12 cellular contexts compared by ENCODE assay signal in the genomic region with DNA sequence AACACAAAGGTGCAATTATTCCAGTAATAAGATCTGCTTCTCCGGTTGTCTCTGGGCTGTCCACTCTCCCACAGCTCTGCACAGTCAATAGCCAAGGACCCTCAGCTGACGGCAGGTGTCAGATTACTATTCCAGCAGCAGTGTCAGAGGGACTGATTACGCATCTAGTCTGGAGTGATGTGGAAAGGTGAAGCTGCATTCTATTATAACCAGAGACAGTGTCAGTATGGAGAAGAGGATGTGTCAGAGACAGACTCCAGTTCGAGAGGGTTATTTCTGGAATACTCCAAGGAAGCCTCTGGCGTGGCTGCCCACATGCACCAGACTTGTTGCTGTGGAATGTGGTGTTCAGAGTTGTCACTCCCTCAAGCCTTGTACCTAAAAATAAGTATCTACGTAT.
DNase-seq lines count a peak whose midpoint lies in the region; ATAC-seq and TF ChIP-seq lines count a peak whose summit lies in the region.
"Had no signal": no experiment of that assay in that cellular context is flagged by ENCODE, and none has a peak within 500 bp of the region (broad histone marks: within the 10 kb centered on the region; RNA-seq: fewer than 3 reads in every experiment).

No MANE protein-coding gene starts in this region.

- intact Hi-C loops in Right ventricle myocardium inferior (cut with DNase I) (loop anchor here (5.0 kb wide), 2 partner anchors 63 to 77 kb away; no protein-coding TSS in a partner anchor), cardiac septum (cut with DNase I) (loop anchor here (5.0 kb wide), 1 partner anchor 63 kb away; no protein-coding TSS in a partner anchor), left ventricle myocardium superior (cut with micrococcal nuclease) (no loop called here), thyroid gland (cut with DNase I) (no loop called here)

- WGBS in thyroid gland, 2 donors, result 44 to 53% methylated on average over 6 of the region's 6 CpGs

- no peaks in the 10 kb centered on the region for H3K27me3 ChIP-seq in thyroid gland
- H3K27me3 ChIP-seq: adrenal gland, testis had no signal

- H3K9me3 ChIP-seq in thyroid gland, result no peaks in the 10 kb centered on the region
- H3K9me3 ChIP-seq: adrenal gland, testis had no signal

- H3K36me3 ChIP-seq in thyroid gland, result no peaks in the 10 kb centered on the region
- H3K36me3 ChIP-seq: adrenal gland had no signal

- TF ChIP-seq POLR2A in thyroid gland (IDR thresholded peaks at IDR 0.05), result no peak

- H3K4me1 ChIP-seq in thyroid gland, result peaks cover 0 to 4% of the 10 kb centered on the region in 2 donors
- H3K4me1 ChIP-seq: adrenal gland, testis had no signal

- DNase-seq in Right ventricle myocardium inferior (ENCODE audit: missing footprints) (no peak), cardiac septum (ENCODE audit: low spot score) (no peak), SHP77 treated with DMSO at 0.1 percent for 48 hours (lab: John Stamatoyannopoulos, UW) (peak; percentile 85), left ventricle myocardium superior (peak; percentile 72), thyroid gland (peak; percentile 6 to 43), DMS114 treated with DMSO at 0.1 percent for 48 hours (lab: John Stamatoyannopoulos, UW; ENCODE audit: unreplicated experiment) (no peak)
- no peak for DNase-seq in stimulated activated CD4-positive, alpha-beta T cell treated with anti-CD3 and anti-CD28 coated beads, Interleukin-2, amount 100 ng/mL, for 24 hours
- DNase-seq: activated CD8-positive, alpha-beta T cell treated with anti-CD3 and anti-CD28 coated beads, Interleukin-2, amount 10 ng/mL, durations not matched to agents 7 days and 5 days; adrenal gland; NCI-H446 treated with DMSO at 0.1 percent for 48 hours; testis had no signal

- TF ChIP-seq CTCF in thyroid gland (IDR thresholded peaks at IDR 0.05), result no peak

- H3K27ac ChIP-seq in thyroid gland, result no peak overlapping the region
- H3K27ac ChIP-seq: adrenal gland, testis had no signal

- ATAC-seq in Right ventricle myocardium inferior (peak; percentile 95), left ventricle myocardium superior (peak; percentile 97), HG02884 (IDR thresholded peaks at IDR 0.05; ENCODE audit: unreplicated experiment) (no peak)
- ATAC-seq: activated CD8-positive, alpha-beta T cell treated with anti-CD3 and anti-CD28 coated beads, Interleukin-2, amount 10 ng/mL, durations not matched to agents 7 days and 5 days had no signal

- no peak overlapping the region for H3K4me3 ChIP-seq in thyroid gland (replicated peaks in 1 of 3)
- H3K4me3 ChIP-seq: adrenal gland, testis had no signal

Comparison
In these comparisons a context has a peak if more than half of its experiments do, and no peak if none do; other contexts are left out.
1. DNase-seq: peak in SHP77 treated with DMSO at 0.1 percent for 48 hours (single experiment), left ventricle myocardium superior (single experiment) and thyroid gland (2 of 2); none in Right ventricle myocardium inferior (single experiment), cardiac septum (single experiment), stimulated activated CD4-positive, alpha-beta T cell treated with anti-CD3 and anti-CD28 coated beads, Interleukin-2, amount 100 ng/mL, for 24 hours (0 of 2) and DMS114 treated with DMSO at 0.1 percent for 48 hours (single experiment).
2. intact Hi-C loops: an anchor here in Right ventricle myocardium inferior (5.0 kb wide) and cardiac septum (5.0 kb wide); none called in left ventricle myocardium superior and thyroid gland.